In genomic region chr19:46481947-46482346, GRCh38 we compare ENCODE assay signal across 16 cellular contexts. TPM values are rescaled to one million over a fixed set of nuclear protein-coding genes. Genes with fewer than 3 reads are reported as not detected.
DNase-seq lines count a peak whose midpoint lies in the region; ATAC-seq and TF ChIP-seq lines count a peak whose summit lies in the region.
"Had no signal": no experiment of that assay in that cellular context is flagged by ENCODE, and none has a peak within 500 bp of the region (broad histone marks: within the 10 kb centered on the region; RNA-seq: fewer than 3 reads in every experiment).

No MANE protein-coding gene starts in this region.

- WGBS in body of pancreas, 2 donors: 50 to 60% methylated on average over 5 of the region's 5 CpGs

- H3K27me3 Mint-ChIP-seq in Calu3 (ENCODE audit: unreplicated experiment): peaks cover 54% of the 10 kb centered on the region

- in situ Hi-C loops in gastrocnemius medialis (cut with MboI; ENCODE audit: low sequenced_read_pairs in 4 of 4): loop anchor here in 3 of 4 donors (10.0 to 25.0 kb wide), 3 partner anchors 77 to 197 kb away; partner anchors contain the start of gene HIF3A (in 1 of the 3)

- intact Hi-C loops in body of pancreas (cut with DNase I) (no loop called here), left ventricle myocardium inferior (cut with micrococcal nuclease) (no loop called here), gastrocnemius medialis (cut with DNase I; ENCODE audit: low total_unique reads) (no loop called here), Calu3 (cut with micrococcal nuclease; ENCODE audit: unreplicated experiment) (no loop called here)

- BruUV-seq in Calu3 (replicated peaks; lab: Mats Ljungman, UMichigan): no TSS peak

- no peaks in the 10 kb centered on the region for H3K4me1 Mint-ChIP-seq in Calu3 (ENCODE audit: low read depth, unreplicated experiment)

- TF ChIP-seq CTCF in AG04450 (IDR thresholded peaks at IDR 0.05; ENCODE audit: low read depth, low read length) (no peak), body of pancreas (IDR thresholded peaks at IDR 0.05) (no peak), left ventricle myocardium inferior (IDR thresholded peaks at IDR 0.05; ENCODE audit: borderline replicate concordance) (no peak), gastrocnemius medialis (IDR thresholded peaks at IDR 0.05 in 4 of 5, conservative IDR thresholded peaks at IDR 0.05 in 1 of 5) (no peak), Calu3 (IDR thresholded peaks at IDR 0.05; ENCODE audit: unreplicated experiment) (no peak)

- no peak overlapping the region for H3K4me3 Mint-ChIP-seq in Calu3 (ENCODE audit: low read depth, unreplicated experiment)
- H3K4me3 Mint-ChIP-seq: stimulated activated naive CD8-positive, alpha-beta T cell treated with anti-CD3 and anti-CD28 coated beads, Interleukin-15, amount 100 ng/mL, for 72 hours had no signal

- ATAC-seq in body of pancreas (peak; percentile 9), gastrocnemius medialis (peak in 1 of 2 donors; percentile 42), GM19463 (IDR thresholded peaks at IDR 0.05; ENCODE audit: unreplicated experiment) (no peak)
- ATAC-seq: A549; mucosa of descending colon; stimulated activated naive CD8-positive, alpha-beta T cell treated with anti-CD3 and anti-CD28 coated beads, Interleukin-15, amount 100 ng/mL, for 72 hours had no signal

- no peaks in the 10 kb centered on the region for H3K36me3 Mint-ChIP-seq in Calu3 (ENCODE audit: insufficient read depth, unreplicated experiment)

- H3K4me1 ChIP-seq in body of pancreas (no peaks in the 10 kb centered on the region), left ventricle myocardium inferior (peaks cover 6% of the 10 kb centered on the region), gastrocnemius medialis (no peaks in the 10 kb centered on the region)
- H3K4me1 ChIP-seq: A549 had no signal

- H3K27ac ChIP-seq in AG04450 (ENCODE audit: low read depth, low read length) (peak overlapping the region; percentile 96), body of pancreas (no peak overlapping the region), left ventricle myocardium inferior (replicated peaks) (peak overlapping the region; percentile 78), gastrocnemius medialis (peak overlapping the region; percentile 37 to 53 (median 46))
- H3K27ac ChIP-seq: A549 had no signal

- H3K4me3 ChIP-seq in AG04450 (ENCODE audit: low read depth, low read length) (no peak overlapping the region), body of pancreas (no peak overlapping the region), left ventricle myocardium inferior (peak overlapping the region; percentile 29), gastrocnemius medialis (no peak overlapping the region)
- H3K4me3 ChIP-seq: A549, HAP-1, mucosa of descending colon had no signal

- DNase-seq in AG04450 (ENCODE audit: low read depth, low spot score) (no peak), body of pancreas (peak in 1 of 4 donors; percentile 13), left ventricle myocardium inferior (no peak), gastrocnemius medialis (no peak), Calu3 (no peak)
- DNase-seq in stimulated activated naive CD4-positive, alpha-beta T cell (lab: John Stamatoyannopoulos, UW): no peak
- DNase-seq in stimulated activated CD4-positive, alpha-beta T cell treated with anti-CD3 and anti-CD28 coated beads, Interleukin-4, amount 100 ng/mL, for 4 hours: no peak
- DNase-seq: activated CD8-positive, alpha-beta memory T cell treated with anti-CD3 and anti-CD28 coated beads for 24 hours; activated naive CD4-positive, alpha-beta T cell; cerebellar nuclear complex; erythroblast; mucosa of descending colon; stimulated activated naive CD8-positive, alpha-beta T cell treated with anti-CD3 and anti-CD28 coated beads, Interleukin-15, amount 100 ng/mL, for 72 hours had no signal

- no peaks in the 10 kb centered on the region for H3K9me3 ChIP-seq in AG04450 (ENCODE audit: control insufficient read depth, insufficient read depth, low read length)
- H3K9me3 ChIP-seq in body of pancreas: no peaks in the 10 kb centered on the region
- no peaks in the 10 kb centered on the region for H3K9me3 ChIP-seq in left ventricle myocardium inferior (replicated peaks)
- H3K9me3 ChIP-seq in gastrocnemius medialis: no peaks in the 10 kb centered on the region
- H3K9me3 ChIP-seq: A549, HAP-1, mucosa of descending colon had no signal

- H3K9me3 Mint-ChIP-seq in Calu3 (ENCODE audit: low read depth, unreplicated experiment): no peaks in the 10 kb centered on the region
- H3K9me3 Mint-ChIP-seq: stimulated activated naive CD8-positive, alpha-beta T cell treated with anti-CD3 and anti-CD28 coated beads, Interleukin-15, amount 100 ng/mL, for 72 hours had no signal

- POLR2A ChIA-PET in AG04450 (lab: Yijun Ruan, JAX): interaction anchor here (0.7 to 1.7 kb wide), 3 partner anchors 49 to 68 kb away, joined by 3 to 5 read pairs (median 4); partner anchors contain the start of gene CCDC8

- no peak overlapping the region for H3K27ac Mint-ChIP-seq in Calu3 (ENCODE audit: unreplicated experiment)
- H3K27ac Mint-ChIP-seq: stimulated activated naive CD8-positive, alpha-beta T cell treated with anti-CD3 and anti-CD28 coated beads, Interleukin-15, amount 100 ng/mL, for 72 hours had no signal

- H3K36me3 ChIP-seq in body of pancreas (replicated peaks in 1 of 2; ENCODE audit: insufficient read depth in 1 of 2, low read depth in 2 of 2): no peaks in the 10 kb centered on the region
- no peaks in the 10 kb centered on the region for H3K36me3 ChIP-seq in left ventricle myocardium inferior
- H3K36me3 ChIP-seq in gastrocnemius medialis: no peaks in the 10 kb centered on the region
- H3K36me3 ChIP-seq: HAP-1 had no signal

- H3K27me3 ChIP-seq in AG04450 (ENCODE audit: control insufficient read depth, insufficient read depth, low read length) (no peaks in the 10 kb centered on the region), body of pancreas (no peaks in the 10 kb centered on the region), left ventricle myocardium inferior (ENCODE audit: low read depth) (peaks cover 11% of the 10 kb centered on the region), gastrocnemius medialis (peaks cover 16 to 19% (median 18%) of the 10 kb centered on the region in 3 donors)

- CTCF ChIA-PET in AG04450 (lab: Charles Lee): interaction anchor here (0.9 to 5.4 kb wide), 4 partner anchors 77 to 201 kb away, joined by 3 to 60 read pairs (median 18); no protein-coding TSS in a partner anchor
- CTCF ChIA-PET in Calu3 (lab: Charles Lee): no interaction called here

- TF ChIP-seq POLR2A in body of pancreas (IDR thresholded peaks at IDR 0.05) (no peak), gastrocnemius medialis (IDR thresholded peaks at IDR 0.05) (no peak)

RNA-seq across cellular contexts. Expression of gene PNMA8A, which starts 10.6 kb away (rescaled TPM):
- polyA plus RNA-seq in AG04450 (2011; rRNA removed): 4.0 and 4.2 TPM in 2 replicates
- polyA minus RNA-seq in AG04450 (2011; rRNA and poly(A)+ RNA removed): 1.9 and 2.7 TPM in 2 replicates
- total RNA-seq in body of pancreas (1 to 10 TPM; 4.3 to 6.5 TPM), left ventricle myocardium inferior (8.4 TPM), gastrocnemius medialis (under 1 TPM in 3 of 4 donors, not detected in 1; 0.13 to 0.83 (median 0.60) TPM), Calu3 (2022) (0.49 and 0.61 TPM in 2 replicates)

RNA-seq across cellular contexts. Expression of gene PNMA8B, which starts 13.7 kb away (rescaled TPM):
- polyA plus RNA-seq in AG04450 (2011; rRNA removed): 0.17 and 0.24 TPM in 2 replicates
- polyA minus RNA-seq in AG04450 (2011; rRNA and poly(A)+ RNA removed): 0.26 and 0.37 TPM in 2 replicates
- total RNA-seq in body of pancreas: 1 to 10 TPM; 2.1 to 2.6 TPM
- total RNA-seq in left ventricle myocardium inferior: 0.55 TPM
- total RNA-seq in gastrocnemius medialis: under 1 TPM; 0.07 to 0.18 (median 0.15) TPM
- total RNA-seq in Calu3 (2022): not detected in 2 replicates
- polyA plus RNA-seq: A549 had no signal

RNA-seq across cellular contexts. Expression of gene PNMA8C, which starts 53.2 kb away (rescaled TPM):
- 0.19 and 0.21 TPM in 2 replicates for polyA plus RNA-seq in AG04450 (2011; rRNA removed)
- polyA minus RNA-seq in AG04450 (2011; rRNA and poly(A)+ RNA removed): 0.51 and 0.87 TPM in 2 replicates
- not detected for total RNA-seq in body of pancreas
- not detected for total RNA-seq in left ventricle myocardium inferior
- total RNA-seq in gastrocnemius medialis: not detected
- not detected in 2 replicates for total RNA-seq in Calu3 (2022)

Comparison
In these comparisons a context has a peak if more than half of its experiments do, and no peak if none do; other contexts are left out.
1. H3K27ac ChIP-seq: peak in AG04450 (single experiment), left ventricle myocardium inferior (single experiment) and gastrocnemius medialis (4 of 4); none in body of pancreas (0 of 4).